1 cellular context compared by ENCODE assay signal in the genomic region with DNA sequence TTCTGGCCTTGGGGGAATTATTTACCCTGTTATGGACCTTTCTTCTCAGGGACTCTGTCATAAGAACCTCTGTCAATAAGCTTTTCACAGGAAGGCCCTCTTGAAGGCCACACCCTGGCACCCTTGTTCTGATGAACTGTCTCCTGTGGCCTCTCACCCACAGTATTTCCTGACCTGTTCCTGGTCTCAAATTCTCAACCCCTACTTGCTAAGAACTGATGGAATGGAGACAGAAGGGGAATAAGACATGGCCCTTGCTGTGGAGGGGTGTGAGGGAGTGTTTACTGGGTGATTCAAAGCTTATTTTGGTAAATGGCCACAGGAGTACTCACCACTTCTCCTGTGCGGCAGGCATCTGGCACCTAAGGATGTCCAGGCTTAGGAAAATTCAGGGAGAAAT.
TF ChIP-seq lines count a peak whose summit lies in the region.

No MANE protein-coding gene starts in this region.

TF ChIP-seq in HepG2, 621 proteins besides CTCF, POLR2A, EP300 and RAD21 (continued from another document):
- no peak for TF ChIP-seq TARDBP (CRISPR knock-in tag; IDR thresholded peaks at IDR 0.05)
- no peak for TF ChIP-seq ZNF335 (CRISPR knock-in tag; IDR thresholded peaks at IDR 0.05)
- TF ChIP-seq, protein P1, sequence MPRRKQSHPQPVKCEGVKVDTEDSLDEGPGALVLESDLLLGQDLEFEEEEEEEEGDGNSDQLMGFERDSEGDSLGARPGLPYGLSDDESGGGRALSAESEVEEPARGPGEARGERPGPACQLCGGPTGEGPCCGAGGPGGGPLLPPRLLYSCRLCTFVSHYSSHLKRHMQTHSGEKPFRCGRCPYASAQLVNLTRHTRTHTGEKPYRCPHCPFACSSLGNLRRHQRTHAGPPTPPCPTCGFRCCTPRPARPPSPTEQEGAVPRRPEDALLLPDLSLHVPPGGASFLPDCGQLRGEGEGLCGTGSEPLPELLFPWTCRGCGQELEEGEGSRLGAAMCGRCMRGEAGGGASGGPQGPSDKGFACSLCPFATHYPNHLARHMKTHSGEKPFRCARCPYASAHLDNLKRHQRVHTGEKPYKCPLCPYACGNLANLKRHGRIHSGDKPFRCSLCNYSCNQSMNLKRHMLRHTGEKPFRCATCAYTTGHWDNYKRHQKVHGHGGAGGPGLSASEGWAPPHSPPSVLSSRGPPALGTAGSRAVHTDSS (CRISPR knock-in tag; conservative IDR thresholded peaks at IDR 0.05) = no peak
- no peak for TF ChIP-seq NCOA5 (CRISPR knock-in tag; IDR thresholded peaks at IDR 0.05)
- no peak for TF ChIP-seq FOSL2 (CRISPR knock-in tag; IDR thresholded peaks at IDR 0.05)
- TF ChIP-seq GLI4 (CRISPR knock-in tag; IDR thresholded peaks at IDR 0.05; ENCODE audit: borderline replicate concordance) = no peak
- TF ChIP-seq ADNP (CRISPR knock-in tag; IDR thresholded peaks at IDR 0.05) = no peak
- TF ChIP-seq, protein P2, sequence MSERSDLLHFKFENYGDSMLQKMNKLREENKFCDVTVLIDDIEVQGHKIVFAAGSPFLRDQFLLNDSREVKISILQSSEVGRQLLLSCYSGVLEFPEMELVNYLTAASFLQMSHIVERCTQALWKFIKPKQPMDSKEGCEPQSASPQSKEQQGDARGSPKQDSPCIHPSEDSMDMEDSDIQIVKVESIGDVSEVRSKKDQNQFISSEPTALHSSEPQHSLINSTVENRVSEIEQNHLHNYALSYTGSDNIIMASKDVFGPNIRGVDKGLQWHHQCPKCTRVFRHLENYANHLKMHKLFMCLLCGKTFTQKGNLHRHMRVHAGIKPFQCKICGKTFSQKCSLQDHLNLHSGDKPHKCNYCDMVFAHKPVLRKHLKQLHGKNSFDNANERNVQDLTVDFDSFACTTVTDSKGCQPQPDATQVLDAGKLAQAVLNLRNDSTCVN (CRISPR knock-in tag; IDR thresholded peaks at IDR 0.05; ENCODE audit: borderline replicate concordance) = no peak
- no peak for TF ChIP-seq NR2F6 (IDR thresholded peaks at IDR 0.05)
- no peak for TF ChIP-seq NR2F6 (CRISPR knock-in tag; IDR thresholded peaks at IDR 0.05)
- TF ChIP-seq ZNF12 (CRISPR knock-in tag; IDR thresholded peaks at IDR 0.05) = no peak
- TF ChIP-seq, protein P3, sequence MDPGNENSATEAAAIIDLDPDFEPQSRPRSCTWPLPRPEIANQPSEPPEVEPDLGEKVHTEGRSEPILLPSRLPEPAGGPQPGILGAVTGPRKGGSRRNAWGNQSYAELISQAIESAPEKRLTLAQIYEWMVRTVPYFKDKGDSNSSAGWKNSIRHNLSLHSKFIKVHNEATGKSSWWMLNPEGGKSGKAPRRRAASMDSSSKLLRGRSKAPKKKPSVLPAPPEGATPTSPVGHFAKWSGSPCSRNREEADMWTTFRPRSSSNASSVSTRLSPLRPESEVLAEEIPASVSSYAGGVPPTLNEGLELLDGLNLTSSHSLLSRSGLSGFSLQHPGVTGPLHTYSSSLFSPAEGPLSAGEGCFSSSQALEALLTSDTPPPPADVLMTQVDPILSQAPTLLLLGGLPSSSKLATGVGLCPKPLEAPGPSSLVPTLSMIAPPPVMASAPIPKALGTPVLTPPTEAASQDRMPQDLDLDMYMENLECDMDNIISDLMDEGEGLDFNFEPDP (CRISPR knock-in tag; conservative IDR thresholded peaks at IDR 0.05) = no peak
- no peak for TF ChIP-seq CBFB (CRISPR knock-in tag; IDR thresholded peaks at IDR 0.05)
- TF ChIP-seq DNMT3B (CRISPR knock-in tag; conservative IDR thresholded peaks at IDR 0.05) = no peak
- TF ChIP-seq, protein P4, sequence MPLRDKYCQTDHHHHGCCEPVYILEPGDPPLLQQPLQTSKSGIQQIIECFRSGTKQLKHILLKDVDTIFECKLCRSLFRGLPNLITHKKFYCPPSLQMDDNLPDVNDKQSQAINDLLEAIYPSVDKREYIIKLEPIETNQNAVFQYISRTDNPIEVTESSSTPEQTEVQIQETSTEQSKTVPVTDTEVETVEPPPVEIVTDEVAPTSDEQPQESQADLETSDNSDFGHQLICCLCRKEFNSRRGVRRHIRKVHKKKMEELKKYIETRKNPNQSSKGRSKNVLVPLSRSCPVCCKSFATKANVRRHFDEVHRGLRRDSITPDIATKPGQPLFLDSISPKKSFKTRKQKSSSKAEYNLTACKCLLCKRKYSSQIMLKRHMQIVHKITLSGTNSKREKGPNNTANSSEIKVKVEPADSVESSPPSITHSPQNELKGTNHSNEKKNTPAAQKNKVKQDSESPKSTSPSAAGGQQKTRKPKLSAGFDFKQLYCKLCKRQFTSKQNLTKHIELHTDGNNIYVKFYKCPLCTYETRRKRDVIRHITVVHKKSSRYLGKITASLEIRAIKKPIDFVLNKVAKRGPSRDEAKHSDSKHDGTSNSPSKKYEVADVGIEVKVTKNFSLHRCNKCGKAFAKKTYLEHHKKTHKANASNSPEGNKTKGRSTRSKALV (CRISPR knock-in tag; IDR thresholded peaks at IDR 0.05) = no peak
- TF ChIP-seq, protein P5, sequence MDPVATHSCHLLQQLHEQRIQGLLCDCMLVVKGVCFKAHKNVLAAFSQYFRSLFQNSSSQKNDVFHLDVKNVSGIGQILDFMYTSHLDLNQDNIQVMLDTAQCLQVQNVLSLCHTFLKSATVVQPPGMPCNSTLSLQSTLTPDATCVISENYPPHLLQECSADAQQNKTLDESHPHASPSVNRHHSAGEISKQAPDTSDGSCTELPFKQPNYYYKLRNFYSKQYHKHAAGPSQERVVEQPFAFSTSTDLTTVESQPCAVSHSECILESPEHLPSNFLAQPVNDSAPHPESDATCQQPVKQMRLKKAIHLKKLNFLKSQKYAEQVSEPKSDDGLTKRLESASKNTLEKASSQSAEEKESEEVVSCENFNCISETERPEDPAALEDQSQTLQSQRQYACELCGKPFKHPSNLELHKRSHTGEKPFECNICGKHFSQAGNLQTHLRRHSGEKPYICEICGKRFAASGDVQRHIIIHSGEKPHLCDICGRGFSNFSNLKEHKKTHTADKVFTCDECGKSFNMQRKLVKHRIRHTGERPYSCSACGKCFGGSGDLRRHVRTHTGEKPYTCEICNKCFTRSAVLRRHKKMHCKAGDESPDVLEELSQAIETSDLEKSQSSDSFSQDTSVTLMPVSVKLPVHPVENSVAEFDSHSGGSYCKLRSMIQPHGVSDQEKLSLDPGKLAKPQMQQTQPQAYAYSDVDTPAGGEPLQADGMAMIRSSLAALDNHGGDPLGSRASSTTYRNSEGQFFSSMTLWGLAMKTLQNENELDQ (CRISPR knock-in tag; IDR thresholded peaks at IDR 0.05; ENCODE audit: borderline replicate concordance) = no peak
- no peak for TF ChIP-seq ZNF737 (CRISPR knock-in tag; IDR thresholded peaks at IDR 0.05; ENCODE audit: borderline replicate concordance)
- no peak for TF ChIP-seq NR3C1 (CRISPR knock-in tag; IDR thresholded peaks at IDR 0.05)
